8 cellular contexts compared by ENCODE assay signal in the genomic region with DNA sequence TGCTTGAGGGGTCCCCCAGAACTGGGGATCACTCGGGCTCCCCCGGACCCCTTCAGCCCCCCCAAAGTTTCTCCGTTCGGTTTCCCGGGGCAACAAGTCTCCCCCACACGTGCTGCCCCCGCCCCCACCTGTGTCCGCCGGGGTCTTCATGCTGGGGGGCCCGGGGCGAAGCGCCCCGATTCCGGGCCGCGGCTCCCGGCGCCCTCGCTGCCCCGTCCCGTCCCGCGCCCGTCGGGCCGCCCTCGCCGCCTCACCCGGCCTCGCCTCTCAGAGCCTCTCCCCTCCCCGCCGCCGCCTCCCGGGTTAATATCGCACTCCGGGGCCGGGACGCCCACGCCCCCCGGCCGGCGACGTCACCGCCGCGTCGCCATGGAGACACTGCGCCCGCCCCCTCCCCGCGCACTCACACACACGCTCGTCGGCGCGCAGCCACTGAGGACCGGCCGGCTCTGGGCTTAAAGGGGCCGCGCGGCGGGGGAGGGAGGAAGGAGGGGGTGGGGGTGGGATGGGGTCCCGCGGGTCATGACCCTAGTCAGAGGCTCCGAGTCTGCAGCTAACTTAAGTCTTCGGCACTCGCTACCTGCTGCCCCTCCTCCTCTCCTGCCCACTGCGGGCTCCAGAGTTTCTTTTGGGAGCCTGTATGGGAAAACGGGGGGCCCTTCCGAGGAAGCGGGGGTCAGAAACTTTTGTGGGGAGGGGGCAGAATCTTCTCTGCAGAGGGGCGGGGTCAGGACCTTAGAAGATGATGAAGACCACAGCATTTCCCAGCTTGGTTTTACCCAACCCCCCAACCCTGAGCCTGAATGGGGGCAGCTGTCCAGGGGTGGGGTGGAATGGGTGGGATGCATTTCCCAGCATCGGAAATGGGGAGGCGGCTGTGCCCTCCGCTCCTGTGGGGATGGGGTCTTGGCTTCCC. TPM values are rescaled to one million over a fixed set of nuclear protein-coding genes. Genes with fewer than 3 reads are reported as not detected.
A peak's percentile ranks its signal among the peaks of the same experiment; 100 is the strongest.
DNase-seq lines count a peak whose midpoint lies in the region; ATAC-seq and TF ChIP-seq lines count a peak whose summit lies in the region.

TSS of gene ERF (minus strand) at position 279 of the 916 bp plus-strand sequence. CDS start at position 150, 129 bp downstream.

- peak within 1 kb of the TSS; percentile 80 for H3K9ac ChIP-seq in ES-I3 (ENCODE audit: low read depth, low read length)

- H3K4me3 ChIP-seq in HFF-Myc (replicated peaks; ENCODE audit: low read depth, low read length) (peak within 1 kb of the TSS; percentile 93), prostate gland (peak within 1 kb of the TSS; percentile 98), upper lobe of right lung (peak within 1 kb of the TSS; percentile 98)

- no peaks in the 10 kb centered on the region for H3K9me3 Mint-ChIP-seq in T-helper 1 cell treated with Interleukin-12 subunit alpha and Interleukin-12 subunit beta and Interleukin-4 antibody, amounts not matched to agents 30 μg/mL and 1 μg/mL, for 36 hours

- H3K4me1 ChIP-seq in ES-I3 (ENCODE audit: insufficient read depth, low read length) (peaks cover 21% of the 10 kb centered on the region), prostate gland (replicated peaks) (peaks cover 14% of the 10 kb centered on the region), upper lobe of right lung (peaks cover 40% of the 10 kb centered on the region)

- H3K36me3 ChIP-seq in ES-I3 (ENCODE audit: insufficient read depth, low read length) (0 out of 2 replicates have a peak, but pooled peaks cover 4% of the 10 kb centered on the region), prostate gland (no peaks in the 10 kb centered on the region), upper lobe of right lung (peaks cover under 1% of the 10 kb centered on the region)

- ATAC-seq in left cardiac atrium (peak; percentile 82 to 89), upper lobe of right lung (peak; percentile 92)

- peaks cover 10% of the 10 kb centered on the region for H3K27me3 Mint-ChIP-seq in T-helper 1 cell treated with Interleukin-12 subunit alpha and Interleukin-12 subunit beta and Interleukin-4 antibody, amounts not matched to agents 30 μg/mL and 1 μg/mL, for 36 hours (ENCODE audit: low read depth)

- under 1% methylated on average over 56 of the region's 75 CpGs for WGBS in prostate gland

- TF ChIP-seq CTCF in HFF-Myc (IDR thresholded peaks at IDR 0.05; ENCODE audit: low read depth, low read length, missing control alignments) (no peak), prostate gland (IDR thresholded peaks at IDR 0.05) (peak in 2 of 4 experiments; percentile 26 to 39), upper lobe of right lung (IDR thresholded peaks at IDR 0.05) (no peak)

- H3K9me3 ChIP-seq in ES-I3 (ENCODE audit: control insufficient read depth, insufficient read depth, low read length) = no peaks in the 10 kb centered on the region
- no peaks in the 10 kb centered on the region for H3K9me3 ChIP-seq in prostate gland
- H3K9me3 ChIP-seq in upper lobe of right lung = no peaks in the 10 kb centered on the region

- H3K27me3 ChIP-seq in prostate gland (replicated peaks; ENCODE audit: insufficient read depth) (no peaks in the 10 kb centered on the region), upper lobe of right lung (no peaks in the 10 kb centered on the region)

- peak within 1 kb of the TSS; percentile 74 for H3K4me3 Mint-ChIP-seq in T-helper 1 cell treated with Interleukin-12 subunit alpha and Interleukin-12 subunit beta and Interleukin-4 antibody, amounts not matched to agents 30 μg/mL and 1 μg/mL, for 36 hours

- H3K36me3 Mint-ChIP-seq in T-helper 1 cell treated with Interleukin-12 subunit alpha and Interleukin-12 subunit beta and Interleukin-4 antibody, amounts not matched to agents 30 μg/mL and 1 μg/mL, for 36 hours (ENCODE audit: low read depth) = peaks cover 2% of the 10 kb centered on the region

- peaks cover 20% of the 10 kb centered on the region for H3K4me1 Mint-ChIP-seq in T-helper 1 cell treated with Interleukin-12 subunit alpha and Interleukin-12 subunit beta and Interleukin-4 antibody, amounts not matched to agents 30 μg/mL and 1 μg/mL, for 36 hours (ENCODE audit: low read depth)

- intact Hi-C loops in left cardiac atrium (cut with DNase I) = no loop called here
- intact Hi-C loops in prostate gland (cut with DNase I) = loop anchor here (1.0 kb wide), 2 partner anchors 13 to 29 kb away; no protein-coding TSS in a partner anchor
- intact Hi-C loops in upper lobe of right lung (cut with DNase I) = no loop called here

- H3K27ac ChIP-seq in prostate gland (peak within 1 kb of the TSS; percentile 98), upper lobe of right lung (peak within 1 kb of the TSS; percentile 97)

- TF ChIP-seq POLR2A in prostate gland (IDR thresholded peaks at IDR 0.05) = peak; percentile 100

- peak within 1 kb of the TSS; percentile 67 for H3K27ac Mint-ChIP-seq in T-helper 1 cell treated with Interleukin-12 subunit alpha and Interleukin-12 subunit beta and Interleukin-4 antibody, amounts not matched to agents 30 μg/mL and 1 μg/mL, for 36 hours

- no peak for DNase-seq in HFF-Myc (ENCODE audit: extremely low read depth, low read depth)
- peak; percentile 81 for DNase-seq in NCI-H128 (lab: John Stamatoyannopoulos, UW; ENCODE audit: unreplicated experiment)
- DNase-seq in amniotic epithelial cell (ENCODE audit: low read depth) = peak; percentile 79
- DNase-seq in left cardiac atrium = peak; percentile 95
- DNase-seq in prostate gland (ENCODE audit: low spot score) = peak; percentile 91
- DNase-seq in upper lobe of right lung = peak; percentile 97

RNA-seq across cellular contexts. Expression of gene ERF, which starts in this region (rescaled TPM):
- total RNA-seq in left cardiac atrium (10 to 100 TPM; 37.9 to 50.6 TPM), prostate gland (100 to 1,000 TPM in 1 of 2 donors, 10 to 100 TPM in 1; 33.9 to 121 TPM), upper lobe of right lung (53.9 TPM)
